In genomic region chr19:13808856-13809255, GRCh38 we compare ENCODE assay signal across 25 cellular contexts.
"Had no signal": no experiment of that assay in that cellular context is flagged by ENCODE, and none has a peak within 500 bp of the region (broad histone marks: within the 10 kb centered on the region; RNA-seq: fewer than 3 reads in every experiment).

No MANE protein-coding gene starts in this region.

- DNase-seq: IMR-90, Kasumi-1, MM.1S, MV-4-11, NCI-H1048, NCI-H1105, NCI-H1417, NCI-H1436 treated with DMSO at 0.1 percent for 48 hours, NCI-H1694 treated with DMSO at 0.1 percent for 48 hours, NCI-H2029, NCI-H2081 treated with DMSO at 0.1 percent for 48 hours, NCI-H2171 treated with DMSO at 0.1 percent for 48 hours, NCI-H345, NCI-H446 treated with DMSO at 0.1 percent for 48 hours, NCI-H510A treated with DMSO at 0.1 percent for 48 hours, NCI-H526, NCI-H748 treated with DMSO at 0.1 percent for 48 hours, Right ventricle myocardium superior, RPMI8226, SIG-M5 had no signal

- H3K27me3 ChIP-seq: SJSA1 had no signal

- H3K9ac ChIP-seq: KMS-11 had no signal

- H3K4me3 ChIP-seq: SJSA1, SK-N-MC had no signal

- ATAC-seq: HepG2 had no signal

- H3K9me3 ChIP-seq: SJSA1 had no signal

- H3K4me1 ChIP-seq: SJSA1 had no signal

- H3K27ac ChIP-seq: KMS-11, SJSA1, SK-N-MC had no signal

- H3K4me2 ChIP-seq: KMS-11 had no signal

- FAIRE-seq: HepG2, RCC 7860 had no signal
